In the genomic region with DNA sequence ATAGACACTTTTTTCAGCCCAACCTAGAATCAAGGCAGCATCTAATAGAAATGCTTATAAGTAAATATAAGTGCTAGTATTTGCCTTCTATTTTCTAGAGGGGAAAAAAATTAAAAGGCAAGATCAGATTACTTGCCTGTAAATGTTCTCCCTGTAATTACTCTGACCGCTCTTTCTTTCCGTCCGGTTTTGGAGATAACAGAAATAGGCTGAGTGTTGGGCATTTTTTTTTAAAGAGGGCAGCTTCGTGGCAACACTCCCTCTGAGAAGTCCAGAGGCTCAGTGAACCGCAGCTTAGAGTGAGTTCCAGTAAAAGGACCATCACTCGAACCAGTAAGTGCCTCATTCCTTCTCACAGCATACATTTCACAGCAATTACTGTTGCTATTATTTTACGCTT, we compare ENCODE assay signal across 1 cellular context.
TF ChIP-seq lines count a peak whose summit lies in the region.
"Not testable (repeated sequence)": the region's sequence is repeated elsewhere in the genome, so short reads cannot be mapped to it uniquely, and the experiment has no call there.

No MANE protein-coding gene starts in this region.

TF ChIP-seq in K562, 482 proteins besides CTCF, POLR2A, EP300 and RAD21 (continued from another document):
- TF ChIP-seq, protein P1, sequence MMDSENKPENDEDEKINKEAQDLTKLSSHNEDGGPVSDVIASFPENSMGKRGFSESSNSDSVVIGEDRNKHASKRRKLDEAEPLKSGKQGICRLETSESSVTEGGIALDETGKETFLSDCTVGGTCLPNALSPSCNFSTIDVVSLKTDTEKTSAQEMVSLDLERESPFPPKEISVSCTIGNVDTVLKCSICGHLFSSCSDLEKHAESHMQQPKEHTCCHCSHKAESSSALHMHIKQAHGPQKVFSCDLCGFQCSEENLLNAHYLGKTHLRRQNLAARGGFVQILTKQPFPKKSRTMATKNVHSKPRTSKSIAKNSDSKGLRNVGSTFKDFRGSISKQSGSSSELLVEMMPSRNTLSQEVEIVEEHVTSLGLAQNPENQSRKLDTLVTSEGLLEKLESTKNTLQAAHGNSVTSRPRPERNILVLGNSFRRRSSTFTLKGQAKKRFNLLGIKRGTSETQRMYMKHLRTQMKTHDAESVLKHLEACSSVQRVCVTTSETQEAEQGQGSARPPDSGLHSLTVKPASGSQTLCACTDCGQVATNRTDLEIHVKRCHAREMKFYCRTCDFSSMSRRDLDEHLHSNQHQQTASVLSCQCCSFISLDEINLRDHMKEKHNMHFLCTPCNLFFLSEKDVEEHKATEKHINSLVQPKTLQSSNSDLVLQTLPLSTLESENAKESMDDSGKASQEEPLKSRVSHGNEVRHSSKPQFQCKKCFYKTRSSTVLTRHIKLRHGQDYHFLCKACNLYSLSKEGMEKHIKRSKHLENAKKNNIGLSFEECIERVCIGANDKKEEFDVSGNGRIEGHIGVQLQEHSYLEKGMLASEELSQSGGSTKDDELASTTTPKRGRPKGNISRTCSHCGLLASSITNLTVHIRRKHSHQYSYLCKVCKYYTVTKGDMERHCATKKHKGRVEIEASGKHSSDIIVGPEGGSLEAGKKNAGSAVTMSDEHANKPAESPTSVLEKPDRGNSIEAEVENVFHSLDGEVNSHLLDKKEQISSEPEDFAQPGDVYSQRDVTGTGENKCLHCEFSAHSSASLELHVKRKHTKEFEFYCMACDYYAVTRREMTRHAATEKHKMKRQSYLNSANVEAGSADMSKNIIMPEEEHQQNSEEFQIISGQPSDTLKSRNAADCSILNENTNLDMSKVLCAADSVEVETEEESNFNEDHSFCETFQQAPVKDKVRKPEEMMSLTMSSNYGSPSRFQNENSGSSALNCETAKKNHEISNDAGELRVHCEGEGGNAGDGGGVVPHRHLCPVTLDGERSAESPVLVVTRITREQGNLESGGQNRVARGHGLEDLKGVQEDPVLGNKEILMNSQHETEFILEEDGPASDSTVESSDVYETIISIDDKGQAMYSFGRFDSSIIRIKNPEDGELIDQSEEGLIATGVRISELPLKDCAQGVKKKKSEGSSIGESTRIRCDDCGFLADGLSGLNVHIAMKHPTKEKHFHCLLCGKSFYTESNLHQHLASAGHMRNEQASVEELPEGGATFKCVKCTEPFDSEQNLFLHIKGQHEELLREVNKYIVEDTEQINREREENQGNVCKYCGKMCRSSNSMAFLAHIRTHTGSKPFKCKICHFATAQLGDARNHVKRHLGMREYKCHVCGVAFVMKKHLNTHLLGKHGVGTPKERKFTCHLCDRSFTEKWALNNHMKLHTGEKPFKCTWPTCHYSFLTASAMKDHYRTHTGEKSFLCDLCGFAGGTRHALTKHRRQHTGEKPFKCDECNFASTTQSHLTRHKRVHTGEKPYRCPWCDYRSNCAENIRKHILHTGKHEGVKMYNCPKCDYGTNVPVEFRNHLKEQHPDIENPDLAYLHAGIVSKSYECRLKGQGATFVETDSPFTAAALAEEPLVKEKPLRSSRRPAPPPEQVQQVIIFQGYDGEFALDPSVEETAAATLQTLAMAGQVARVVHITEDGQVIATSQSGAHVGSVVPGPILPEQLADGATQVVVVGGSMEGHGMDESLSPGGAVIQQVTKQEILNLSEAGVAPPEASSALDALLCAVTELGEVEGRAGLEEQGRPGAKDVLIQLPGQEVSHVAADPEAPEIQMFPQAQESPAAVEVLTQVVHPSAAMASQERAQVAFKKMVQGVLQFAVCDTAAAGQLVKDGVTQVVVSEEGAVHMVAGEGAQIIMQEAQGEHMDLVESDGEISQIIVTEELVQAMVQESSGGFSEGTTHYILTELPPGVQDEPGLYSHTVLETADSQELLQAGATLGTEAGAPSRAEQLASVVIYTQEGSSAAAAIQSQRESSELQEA (IDR thresholded peaks at IDR 0.05; ENCODE audit: low read depth): peak; percentile 76
- TF ChIP-seq ARID1B (IDR thresholded peaks at IDR 0.05) (peak; percentile 73), SMARCE1 (IDR thresholded peaks at IDR 0.05) (peak; percentile 77; the same call in 1 of the 2 replicates), TCF3 (CRISPR knock-in tag; IDR thresholded peaks at IDR 0.05) (peak; percentile 57; the same call in 1 of the 2 replicates), SMARCA4 (IDR thresholded peaks at IDR 0.05) (peak; percentile 75), KLF16 (IDR thresholded peaks at IDR 0.05) (peak; percentile 42; the same call in 1 of the 2 replicates), TAL1 (IDR thresholded peaks at IDR 0.05) (peak; percentile 41), ZNF384 (IDR thresholded peaks at IDR 0.05; ENCODE audit: low read depth, low read length) (peak; percentile 89), TEAD4 (IDR thresholded peaks at IDR 0.05; ENCODE audit: low read length) (peak; percentile 61), CBFA2T3 (IDR thresholded peaks at IDR 0.05) (peak; percentile 45; the same call in 1 of the 2 replicates), ATF7 (IDR thresholded peaks at IDR 0.05) (0 out of 2 replicates have a peak, but pooled peaks have one; percentile 16), JUND (IDR thresholded peaks at IDR 0.05; ENCODE audit: borderline replicate concordance, low read depth, low read length) (peak; percentile 34; the same call in 1 of the 2 replicates), SOX6 (IDR thresholded peaks at IDR 0.05) (0 out of 2 replicates have a peak, but pooled peaks have one; percentile 25), DPF2 (IDR thresholded peaks at IDR 0.05) (peak; percentile 69)
- TF ChIP-seq TEAD4 (CRISPR knock-in tag; IDR thresholded peaks at IDR 0.05; ENCODE audit: borderline replicate concordance); JUND (tag; IDR thresholded peaks at IDR 0.05; ENCODE audit: borderline replicate concordance, low read depth, low read length): not testable (repeated sequence)
